ENCODE assay signal across 9 cellular contexts in the genomic region with DNA sequence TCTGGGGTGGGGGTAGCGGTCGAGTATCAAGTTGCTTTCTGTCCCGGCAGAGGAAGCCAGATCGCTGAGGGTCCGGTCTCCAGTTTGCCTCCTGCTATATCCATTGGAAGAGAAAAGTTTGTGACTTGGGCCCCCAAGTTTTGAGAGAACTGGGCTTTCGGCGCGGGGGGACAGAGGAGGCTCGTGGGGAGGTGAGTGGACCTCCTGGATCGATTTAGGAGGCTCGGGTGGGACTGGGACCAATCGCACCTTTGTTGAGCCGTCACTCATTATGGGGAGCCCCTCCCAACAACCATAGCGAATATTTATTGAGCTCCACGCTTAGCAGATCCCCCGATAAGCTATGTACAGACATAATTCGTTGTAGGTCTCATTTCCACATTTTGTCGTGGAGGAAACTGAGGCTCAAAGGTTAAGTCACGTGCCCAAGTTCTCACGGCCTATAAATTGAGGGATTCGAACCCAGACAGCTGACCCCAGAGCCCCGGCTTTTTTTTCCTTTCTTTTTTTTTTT. TPM values are rescaled to one million over a fixed set of nuclear protein-coding genes. Genes with fewer than 3 reads are reported as not detected.
DNase-seq lines count a peak whose midpoint lies in the region; ATAC-seq and TF ChIP-seq lines count a peak whose summit lies in the region.
"Had no signal": no experiment of that assay in that cellular context is flagged by ENCODE, and none has a peak within 500 bp of the region (broad histone marks: within the 10 kb centered on the region; RNA-seq: fewer than 3 reads in every experiment).

No MANE protein-coding gene starts in this region.

- peak overlapping the region; percentile 93 for H3K4me3 Mint-ChIP-seq in activated naive CD4-positive, alpha-beta T cell treated with anti-CD3 and anti-CD28 coated beads for 36 hours
- peak overlapping the region; percentile 96 for H3K4me3 Mint-ChIP-seq in activated CD4-positive, alpha-beta memory T cell treated with anti-CD3 and anti-CD28 coated beads for 36 hours

- H3K4me3 ChIP-seq in iPS DF 6.9 (ENCODE audit: low read length) (peak overlapping the region; percentile 75; the same call in 1 of the 2 replicates), stomach (peak overlapping the region; percentile 93 to 96 (median 96))

- TF ChIP-seq POLR2A in stomach (IDR thresholded peaks at IDR 0.05): no peak

- no peak for DNase-seq in activated naive CD4-positive, alpha-beta T cell treated with anti-CD3 and anti-CD28 coated beads for 36 hours
- no peak for DNase-seq in activated naive CD4-positive, alpha-beta T cell (lab: John Stamatoyannopoulos, UW)
- DNase-seq in activated CD4-positive, alpha-beta memory T cell treated with anti-CD3 and anti-CD28 coated beads for 36 hours: no peak
- no peak for DNase-seq in iPS DF 6.9 (ENCODE audit: low read depth, low spot score)
- no peak for DNase-seq in stomach
- no peak for DNase-seq in AML-193 (lab: John Stamatoyannopoulos, UW)
- no peak for DNase-seq in NCI-H187 treated with DMSO at 0.1 percent for 48 hours (lab: John Stamatoyannopoulos, UW)

- peaks cover 49% of the 10 kb centered on the region for H3K4me1 Mint-ChIP-seq in activated naive CD4-positive, alpha-beta T cell treated with anti-CD3 and anti-CD28 coated beads for 36 hours (ENCODE audit: low read depth)
- peaks cover 38% of the 10 kb centered on the region for H3K4me1 Mint-ChIP-seq in activated CD4-positive, alpha-beta memory T cell treated with anti-CD3 and anti-CD28 coated beads for 36 hours (ENCODE audit: low read depth)

- no CpG with 5 or more reads among the region's 22 CpGs for WGBS in iPS DF 6.9 (ENCODE audit: insufficient coverage, insufficient read length)
- 0 to 1% (median 0%) methylated on average over 19 to 22 of the region's 22 CpGs for WGBS in stomach, 5 donors

- CTCF ChIA-PET in activated naive CD4-positive, alpha-beta T cell treated with anti-CD3 and anti-CD28 coated beads for 36 hours (lab: Charles Lee): interaction anchor here (0.6 to 2.3 kb wide), 5 partner anchors 8 to 54 kb away, joined by 3 to 8 read pairs (median 3); a partner anchor contains a TSS
- CTCF ChIA-PET in activated CD4-positive, alpha-beta memory T cell treated with anti-CD3 and anti-CD28 coated beads for 36 hours (lab: Charles Lee): interaction anchor here (1.2 to 2.9 kb wide), 4 partner anchors 10 to 47 kb away, joined by 4 to 14 read pairs (median 12); a partner anchor contains a TSS

- H3K27ac Mint-ChIP-seq in activated naive CD4-positive, alpha-beta T cell treated with anti-CD3 and anti-CD28 coated beads for 36 hours: peak overlapping the region; percentile 96
- H3K27ac Mint-ChIP-seq in activated CD4-positive, alpha-beta memory T cell treated with anti-CD3 and anti-CD28 coated beads for 36 hours: peak overlapping the region; percentile 96

- H3K36me3 ChIP-seq in iPS DF 6.9 (ENCODE audit: control insufficient read depth, insufficient read depth, low read length): peaks cover 6% of the 10 kb centered on the region
- H3K36me3 ChIP-seq in stomach: peaks cover 9 to 44% (median 24%) of the 10 kb centered on the region in 4 donors

- no peaks in the 10 kb centered on the region for H3K4me1 ChIP-seq in iPS DF 6.9 (ENCODE audit: control insufficient read depth, insufficient read depth, low read length)
- peaks cover 34 to 59% (median 53%) of the 10 kb centered on the region in 4 donors for H3K4me1 ChIP-seq in stomach

- H3K27me3 Mint-ChIP-seq in activated naive CD4-positive, alpha-beta T cell treated with anti-CD3 and anti-CD28 coated beads for 36 hours (ENCODE audit: low read depth): no peaks in the 10 kb centered on the region
- H3K27me3 Mint-ChIP-seq in activated CD4-positive, alpha-beta memory T cell treated with anti-CD3 and anti-CD28 coated beads for 36 hours: no peaks in the 10 kb centered on the region

- no peak overlapping the region for H3K27ac ChIP-seq in iPS DF 6.9 (ENCODE audit: low read length)
- peak overlapping the region; percentile 60 to 100 (median 99) for H3K27ac ChIP-seq in stomach

- peaks cover 4% of the 10 kb centered on the region for H3K36me3 Mint-ChIP-seq in activated naive CD4-positive, alpha-beta T cell treated with anti-CD3 and anti-CD28 coated beads for 36 hours (ENCODE audit: low read depth)
- H3K36me3 Mint-ChIP-seq in activated CD4-positive, alpha-beta memory T cell treated with anti-CD3 and anti-CD28 coated beads for 36 hours: peaks cover 4% of the 10 kb centered on the region

- no peak for ATAC-seq in GM19328 (IDR thresholded peaks at IDR 0.05; ENCODE audit: unreplicated experiment)

- H3K9me3 Mint-ChIP-seq in activated naive CD4-positive, alpha-beta T cell treated with anti-CD3 and anti-CD28 coated beads for 36 hours: no peaks in the 10 kb centered on the region
- no peaks in the 10 kb centered on the region for H3K9me3 Mint-ChIP-seq in activated CD4-positive, alpha-beta memory T cell treated with anti-CD3 and anti-CD28 coated beads for 36 hours

- POLR2A ChIA-PET in activated CD4-positive, alpha-beta memory T cell treated with anti-CD3 and anti-CD28 coated beads for 36 hours (lab: Charles Lee): interaction anchor here (0.8 to 4.4 kb wide), 2 partner anchors 9 to 180 kb away, joined by 3 to 25 read pairs; a partner anchor contains a TSS

- TF ChIP-seq CTCF in stomach (IDR thresholded peaks at IDR 0.05): no peak

- TF ChIP-seq EP300 in stomach (IDR thresholded peaks at IDR 0.05): no peak

- no peaks in the 10 kb centered on the region for H3K27me3 ChIP-seq in iPS DF 6.9 (ENCODE audit: control insufficient read depth, insufficient read depth, low read length)
- H3K27me3 ChIP-seq in stomach: no peaks in the 10 kb centered on the region

- H3K9me3 ChIP-seq in iPS DF 6.9 (ENCODE audit: control insufficient read depth, insufficient read depth, low read length) (no peaks in the 10 kb centered on the region), stomach (no peaks in the 10 kb centered on the region)

- intact Hi-C loops in activated naive CD4-positive, alpha-beta T cell treated with anti-CD3 and anti-CD28 coated beads for 36 hours (cut with micrococcal nuclease): loop anchor here (1.0 to 2.0 kb wide), 13 partner anchors 10 to 671 kb away; a partner anchor contains a TSS
- intact Hi-C loops in activated CD4-positive, alpha-beta memory T cell treated with anti-CD3 and anti-CD28 coated beads for 36 hours (cut with micrococcal nuclease): loop anchor here (1.0 to 10.0 kb wide), 9 partner anchors 10 to 671 kb away; a partner anchor contains a TSS
- intact Hi-C loops in stomach (cut with DNase I; ENCODE audit: low total_unique reads): no loop called here

RNA-seq across cellular contexts. Expression of a gene that starts 0.9 kb away (rescaled TPM):
- 10 to 100 TPM; 48.4 to 49.3 TPM for total RNA-seq in activated naive CD4-positive, alpha-beta T cell treated with anti-CD3 and anti-CD28 coated beads for 36 hours
- total RNA-seq in activated CD4-positive, alpha-beta memory T cell treated with anti-CD3 and anti-CD28 coated beads for 36 hours: 10 to 100 TPM; 73.7 to 78.1 TPM
- 100 to 1,000 TPM in 2 of 5 donors, 10 to 100 TPM in 3; 17.4 to 112 (median 61.4) TPM for total RNA-seq in stomach
- polyA plus RNA-seq in stomach: 100 to 1,000 TPM; 121 to 145 (median 136) TPM

RNA-seq across cellular contexts. Expression of a gene that starts 1.0 kb away (rescaled TPM):
- total RNA-seq in activated naive CD4-positive, alpha-beta T cell treated with anti-CD3 and anti-CD28 coated beads for 36 hours: 10 to 100 TPM; 14.0 to 16.1 TPM
- 10 to 100 TPM; 16.4 to 17.8 TPM for total RNA-seq in activated CD4-positive, alpha-beta memory T cell treated with anti-CD3 and anti-CD28 coated beads for 36 hours
- 10 to 100 TPM in 4 of 5 donors, 1 to 10 TPM in 1; 8.3 to 96.9 (median 27.8) TPM for total RNA-seq in stomach
- 10 to 100 TPM; 21.0 to 31.1 (median 28.4) TPM for polyA plus RNA-seq in stomach

RNA-seq across cellular contexts. Expression of a gene that starts 10.2 kb away (rescaled TPM):
- total RNA-seq in activated naive CD4-positive, alpha-beta T cell treated with anti-CD3 and anti-CD28 coated beads for 36 hours: 10 to 100 TPM; 32.4 to 34.2 TPM
- total RNA-seq in activated CD4-positive, alpha-beta memory T cell treated with anti-CD3 and anti-CD28 coated beads for 36 hours: 10 to 100 TPM; 39.2 to 42.9 TPM
- 10 to 100 TPM in 1 of 5 donors, 1 to 10 TPM in 1, under 1 TPM in 1, not detected in 2; 0.45 to 14.8 (median 7.7) TPM for total RNA-seq in stomach
- polyA plus RNA-seq in stomach: 10 to 100 TPM; 18.2 to 28.9 (median 18.8) TPM

RNA-seq across cellular contexts. Expression of a gene that starts 18.8 kb away (rescaled TPM):
- total RNA-seq in activated naive CD4-positive, alpha-beta T cell treated with anti-CD3 and anti-CD28 coated beads for 36 hours: not detected
- under 1 TPM; 0.05 to 0.07 TPM for total RNA-seq in activated CD4-positive, alpha-beta memory T cell treated with anti-CD3 and anti-CD28 coated beads for 36 hours
- 1 to 10 TPM in 1 of 5 donors, not detected in 4; 1.7 TPM for total RNA-seq in stomach
- under 1 TPM in 2 of 3 donors, not detected in 1; 0.05 to 0.06 TPM for polyA plus RNA-seq in stomach
- total RNA-seq: glomerular endothelial cell had no signal

RNA-seq across cellular contexts. Expression of a gene that starts 22.9 kb away (rescaled TPM):
- 1 to 10 TPM; 3.1 to 4.6 TPM for total RNA-seq in activated naive CD4-positive, alpha-beta T cell treated with anti-CD3 and anti-CD28 coated beads for 36 hours
- 1 to 10 TPM; 3.9 to 4.3 TPM for total RNA-seq in activated CD4-positive, alpha-beta memory T cell treated with anti-CD3 and anti-CD28 coated beads for 36 hours
- total RNA-seq in stomach: 1 to 10 TPM in 1 of 5 donors, not detected in 4; 7.2 TPM
- polyA plus RNA-seq in stomach: 1 to 10 TPM in 1 of 3 donors, under 1 TPM in 1, not detected in 1; 0.93 to 2.9 TPM
- total RNA-seq: glomerular endothelial cell had no signal
